Comparison of ENCODE assay signal across 9 cellular contexts in genomic region chr12:47159348-47159747, GRCh38.
"Had no signal": no experiment of that assay in that cellular context is flagged by ENCODE, and none has a peak within 500 bp of the region (broad histone marks: within the 10 kb centered on the region; RNA-seq: fewer than 3 reads in every experiment).

No MANE protein-coding gene starts in this region.

- H3K27ac ChIP-seq: GM23248, HL-60 had no signal

- H2AFZ ChIP-seq: GM23248 had no signal

- H3K4me1 ChIP-seq: HAP-1 had no signal

- H3K4me3 Mint-ChIP-seq: HFFc6 had no signal

- DNase-seq: GM23248, GOT3, H7, HFFc6, IMR-90 had no signal

- H3K9ac ChIP-seq: GM23248 had no signal

- H3K27ac Mint-ChIP-seq: HFFc6 had no signal

- H3K36me3 ChIP-seq: HAP-1 had no signal

- H3K4me3 ChIP-seq: GM23248, HAP-1 had no signal

- ATAC-seq: HCT116, HepG2 had no signal

- FAIRE-seq: HepG2 had no signal

- H3K9me3 ChIP-seq: HAP-1 had no signal
